ENCODE assay signal across 19 cellular contexts in genomic region chrX:30615229-30615628, GRCh38. TPM values are rescaled to one million over a fixed set of nuclear protein-coding genes. Genes with fewer than 3 reads are reported as not detected.
A peak's percentile ranks its signal among the peaks of the same experiment; 100 is the strongest.
DNase-seq lines count a peak whose midpoint lies in the region; ATAC-seq, FAIRE-seq and TF ChIP-seq lines count a peak whose summit lies in the region.
"Had no signal": no experiment of that assay in that cellular context is flagged by ENCODE, and none has a peak within 500 bp of the region (broad histone marks: within the 10 kb centered on the region; RNA-seq: fewer than 3 reads in every experiment).

No MANE protein-coding gene starts in this region.

- no peaks in the 10 kb centered on the region for H3K9me3 ChIP-seq in OCI-LY7 (ENCODE audit: low read length)
- H3K9me3 ChIP-seq: left lung, mucosa of descending colon, vagina had no signal

- no peaks in the 10 kb centered on the region for H3K9me2 ChIP-seq in OCI-LY7 (ENCODE audit: insufficient read depth, low read length)

- H3K4me1 ChIP-seq in OCI-LY7 (ENCODE audit: insufficient read depth, low read length, poor library complexity, severe bottlenecking), result no peaks in the 10 kb centered on the region
- H3K4me1 ChIP-seq: left lung, right atrium auricular region, vagina had no signal

- H3K36me3 Mint-ChIP-seq in activated naive CD8-positive, alpha-beta T cell treated with anti-CD3 and anti-CD28 coated beads for 36 hours, result no peaks in the 10 kb centered on the region
- H3K36me3 Mint-ChIP-seq: CD8-positive, alpha-beta memory T cell had no signal

- intact Hi-C loops in OCI-LY7 (cut with micrococcal nuclease; ENCODE audit: unreplicated experiment), result no loop called here

- no peaks in the 10 kb centered on the region for H3K36me3 ChIP-seq in OCI-LY7 (ENCODE audit: insufficient read depth, low read length)
- H3K36me3 ChIP-seq: left lung, right atrium auricular region, vagina had no signal

- peaks cover 4% of the 10 kb centered on the region for H3K9me3 Mint-ChIP-seq in activated naive CD8-positive, alpha-beta T cell treated with anti-CD3 and anti-CD28 coated beads for 36 hours

- no peaks in the 10 kb centered on the region for H4K20me1 ChIP-seq in OCI-LY7 (ENCODE audit: insufficient read depth, low read length)

- no peak overlapping the region for H2AFZ ChIP-seq in OCI-LY7 (ENCODE audit: low read length)

- FAIRE-seq in HTR-8/SVneo (lab: Jason Lieb, UNC), result peak; percentile 38

- no peak overlapping the region for H3K4me3 ChIP-seq in cardiac fibroblast (replicated peaks in 1 of 2; ENCODE audit: low read depth in 2 of 2, low read length in 2 of 2)
- no peak overlapping the region for H3K4me3 ChIP-seq in OCI-LY7 (ENCODE audit: low read depth, low read length, poor library complexity, severe bottlenecking)
- H3K4me3 ChIP-seq: left lung, mucosa of descending colon, right atrium auricular region, vagina had no signal

- BruUV-seq in OCI-LY7 (replicated peaks; lab: Mats Ljungman, UMichigan), result no TSS peak

- H3K27ac Mint-ChIP-seq in activated naive CD8-positive, alpha-beta T cell treated with anti-CD3 and anti-CD28 coated beads for 36 hours, result no peak overlapping the region
- H3K27ac Mint-ChIP-seq: CD8-positive, alpha-beta memory T cell had no signal

- TF ChIP-seq CTCF in cardiac fibroblast (IDR thresholded peaks at IDR 0.05; ENCODE audit: low read depth, low read length) (no peak), omental fat pad (IDR thresholded peaks at IDR 0.05) (no peak), OCI-LY7 (conservative IDR thresholded peaks at IDR 0.05; ENCODE audit: low read length) (no peak)

- H3K27me3 Mint-ChIP-seq in activated naive CD8-positive, alpha-beta T cell treated with anti-CD3 and anti-CD28 coated beads for 36 hours, result peaks cover 4% of the 10 kb centered on the region

- no peaks in the 10 kb centered on the region for H3K79me2 ChIP-seq in OCI-LY7 (ENCODE audit: insufficient read depth, low read depth, low read length)

- DNase-seq in A172 (ENCODE audit: low spot score), result peak; percentile 46
- no peak for DNase-seq in HTR-8/SVneo (ENCODE audit: insufficient read length, low spot score)
- DNase-seq in cardiac fibroblast (ENCODE audit: low read depth in 2 of 2), result peak; percentile 28 to 46
- no peak for DNase-seq in omental fat pad (ENCODE audit: low spot score)
- no peak for DNase-seq in NCI-H2107 (lab: John Stamatoyannopoulos, UW)
- no peak for DNase-seq in activated naive CD8-positive, alpha-beta T cell treated with anti-CD3 and anti-CD28 coated beads for 36 hours
- no peak for DNase-seq in OCI-LY7 (ENCODE audit: low spot score)
- DNase-seq: activated CD4-positive, alpha-beta T cell treated with anti-CD3 and anti-CD28 coated beads, Interleukin-2, amount 50 U/mL, for 48 hours; CD8-positive, alpha-beta memory T cell; effector memory CD4-positive, alpha-beta T cell; left lung; mucosa of descending colon; NCI-H1417 treated with DMSO at 0.1 percent for 48 hours; NCI-H2227 treated with DMSO at 0.1 percent for 48 hours; stimulated activated CD4-positive, alpha-beta T cell treated with anti-CD3 and anti-CD28 coated beads, Interleukin-1b, Interleukin-23, amount 100 ng/mL, for 48 hours; substantia nigra had no signal

- POLR2A ChIA-PET in OCI-LY7 (lab: Charles Lee), result no interaction called here

- H3K4me2 ChIP-seq in OCI-LY7 (ENCODE audit: low read length), result no peak overlapping the region

- no peak overlapping the region for H3K4me3 Mint-ChIP-seq in activated naive CD8-positive, alpha-beta T cell treated with anti-CD3 and anti-CD28 coated beads for 36 hours
- H3K4me3 Mint-ChIP-seq: CD8-positive, alpha-beta memory T cell had no signal

- H3K4me1 Mint-ChIP-seq in activated naive CD8-positive, alpha-beta T cell treated with anti-CD3 and anti-CD28 coated beads for 36 hours, result no peaks in the 10 kb centered on the region
- H3K4me1 Mint-ChIP-seq: CD8-positive, alpha-beta memory T cell had no signal

- ATAC-seq in GM18502 (IDR thresholded peaks at IDR 0.05; ENCODE audit: poor library complexity, unreplicated experiment), result peak; percentile 65
- ATAC-seq in omental fat pad (ENCODE audit: low FRiP score), result no peak
- ATAC-seq: left lung, mucosa of descending colon had no signal

- CTCF ChIA-PET in OCI-LY7 (lab: Charles Lee; ENCODE audit: unreplicated experiment), result no interaction called here

- H3K27ac ChIP-seq in OCI-LY7 (ENCODE audit: low read depth, low read length, poor library complexity, severe bottlenecking), result no peak overlapping the region
- H3K27ac ChIP-seq: left lung, right atrium auricular region, vagina had no signal

RNA-seq across cellular contexts. Expression of gene TASL, which starts 37.7 kb away (rescaled TPM):
- total RNA-seq in A172 (2014; rRNA removed; shearing (Covaris generic)), result not detected in 2 replicates
- total RNA-seq in omental fat pad (1 to 10 TPM; 1.0 to 6.6 (median 3.2) TPM), OCI-LY7 (2022) (0.26 TPM in 1 of 2 replicates, not detected in the other)
- 1 to 10 TPM; 3.1 to 3.4 TPM for total RNA-seq in activated naive CD8-positive, alpha-beta T cell treated with anti-CD3 and anti-CD28 coated beads for 36 hours
- total RNA-seq in OCI-LY7 (2014; rRNA removed; shearing (Covaris generic)), result 0.13 TPM in 1 of 2 replicates, not detected in the other

RNA-seq across cellular contexts. Expression of gene GK, which starts 38.0 kb away (rescaled TPM):
- 13.8 and 17.6 TPM in 2 replicates for total RNA-seq in A172 (2014; rRNA removed; shearing (Covaris generic))
- 10 to 100 TPM in 1 of 4 donors, 1 to 10 TPM in 3; 4.1 to 58.6 (median 6.7) TPM for total RNA-seq in omental fat pad
- total RNA-seq in activated naive CD8-positive, alpha-beta T cell treated with anti-CD3 and anti-CD28 coated beads for 36 hours, result 10 to 100 TPM; 30.4 to 32.4 TPM
- total RNA-seq in OCI-LY7 (2014; rRNA removed; shearing (Covaris generic)), result 8.1 and 10.1 TPM in 2 replicates
- total RNA-seq in OCI-LY7 (2022), result 15.5 and 19.7 TPM in 2 replicates

Comparison
In these comparisons a context has a peak if more than half of its experiments do, and no peak if none do; other contexts are left out.
1. DNase-seq: peak in A172 (single experiment) and cardiac fibroblast (2 of 2); none in HTR-8/SVneo (single experiment), omental fat pad (single experiment), NCI-H2107 (single experiment), activated naive CD8-positive, alpha-beta T cell treated with anti-CD3 and anti-CD28 coated beads for 36 hours (single experiment) and OCI-LY7 (single experiment).